8 cellular contexts compared by ENCODE assay signal in genomic region chr1:19597463-19598309, GRCh38. TPM values are rescaled to one million over a fixed set of nuclear protein-coding genes. Genes with fewer than 3 reads are reported as not detected.
DNase-seq lines count a peak whose midpoint lies in the region; ATAC-seq and TF ChIP-seq lines count a peak whose summit lies in the region.

No MANE protein-coding gene starts in this region.

- H3K27ac ChIP-seq in tibial nerve = peak overlapping the region; percentile 75 to 98 (median 94)

- peak overlapping the region; percentile 93 for H3K4me3 ChIP-seq in HAP-1
- H3K4me3 ChIP-seq in tibial nerve = peak overlapping the region; percentile 84 to 99 (median 96)

- no peak for TF ChIP-seq CTCF in tibial nerve (IDR thresholded peaks at IDR 0.05)

- peaks cover 12% of the 10 kb centered on the region for H3K4me1 ChIP-seq in HAP-1
- peaks cover 0 to 45% (median 25%) of the 10 kb centered on the region in 4 donors for H3K4me1 ChIP-seq in tibial nerve

- H3K9me3 ChIP-seq in HAP-1 (no peaks in the 10 kb centered on the region), tibial nerve (no peaks in the 10 kb centered on the region)

- no peak for TF ChIP-seq POLR2A in tibial nerve (IDR thresholded peaks at IDR 0.05)

- TF ChIP-seq EP300 in tibial nerve (IDR thresholded peaks at IDR 0.05) = no peak

- ATAC-seq in SK-N-SH treated with all-trans-retinoic acid at 6 μM for 48 hours (peak; percentile 9; the same call in 2 of the 3 replicates), HG02588 (IDR thresholded peaks at IDR 0.05; ENCODE audit: unreplicated experiment) (no peak)

- in situ Hi-C loops in HAP-1 (cut with MboI; ENCODE audit: low sequenced_read_pairs) = no loop called here

- H3K27me3 ChIP-seq in HAP-1 (ENCODE audit: low read depth) (no peaks in the 10 kb centered on the region), tibial nerve (no peaks in the 10 kb centered on the region)

- peak; percentile 42 for DNase-seq in CMK (ENCODE audit: low read depth)
- DNase-seq in HAP-1 (ENCODE audit: low spot score in 2 of 2) = peak in 1 of 2 experiments; percentile 23
- DNase-seq in effector CD4-positive, alpha-beta T cell = peak; percentile 62
- DNase-seq in mesenteric fat pad (ENCODE audit: low spot score) = peak; percentile 90
- DNase-seq in tibial nerve (ENCODE audit: low spot score in 2 of 2) = peak in 1 of 2 donors; percentile 7
- DNase-seq in GDM1 (lab: John Stamatoyannopoulos, UW) = no peak

- WGBS in tibial nerve, 2 donors = 12 to 16% methylated on average over 18 to 23 of the region's 23 CpGs

- H3K36me3 ChIP-seq in HAP-1 (replicated peaks) = peaks cover 11% of the 10 kb centered on the region
- H3K36me3 ChIP-seq in tibial nerve = no peaks in the 10 kb centered on the region

TF ChIP-seq in SK-N-SH treated with all-trans-retinoic acid at 6 μM for 48 hours, 23 proteins besides CTCF, POLR2A, EP300 and RAD21:
- TF ChIP-seq BACH2 (CRISPR knock-in tag; IDR thresholded peaks at IDR 0.05; ENCODE audit: borderline replicate concordance) = no peak

RNA-seq across cellular contexts. Expression of gene NBL1, which starts 46.4 kb away (rescaled TPM):
- total RNA-seq in mesenteric fat pad = 126 TPM
- 100 to 1,000 TPM in 2 of 4 donors, 10 to 100 TPM in 2; 71.9 to 157 (median 92.0) TPM for total RNA-seq in tibial nerve
